ENCODE assay signal across 1 cellular context in genomic region chr18:66792466-66792865, GRCh38.
TF ChIP-seq lines count a peak whose summit lies in the region.

No MANE protein-coding gene starts in this region.

TF ChIP-seq in SK-N-SH, 30 proteins besides CTCF, POLR2A, EP300 and RAD21:
- TF ChIP-seq, protein P1, sequence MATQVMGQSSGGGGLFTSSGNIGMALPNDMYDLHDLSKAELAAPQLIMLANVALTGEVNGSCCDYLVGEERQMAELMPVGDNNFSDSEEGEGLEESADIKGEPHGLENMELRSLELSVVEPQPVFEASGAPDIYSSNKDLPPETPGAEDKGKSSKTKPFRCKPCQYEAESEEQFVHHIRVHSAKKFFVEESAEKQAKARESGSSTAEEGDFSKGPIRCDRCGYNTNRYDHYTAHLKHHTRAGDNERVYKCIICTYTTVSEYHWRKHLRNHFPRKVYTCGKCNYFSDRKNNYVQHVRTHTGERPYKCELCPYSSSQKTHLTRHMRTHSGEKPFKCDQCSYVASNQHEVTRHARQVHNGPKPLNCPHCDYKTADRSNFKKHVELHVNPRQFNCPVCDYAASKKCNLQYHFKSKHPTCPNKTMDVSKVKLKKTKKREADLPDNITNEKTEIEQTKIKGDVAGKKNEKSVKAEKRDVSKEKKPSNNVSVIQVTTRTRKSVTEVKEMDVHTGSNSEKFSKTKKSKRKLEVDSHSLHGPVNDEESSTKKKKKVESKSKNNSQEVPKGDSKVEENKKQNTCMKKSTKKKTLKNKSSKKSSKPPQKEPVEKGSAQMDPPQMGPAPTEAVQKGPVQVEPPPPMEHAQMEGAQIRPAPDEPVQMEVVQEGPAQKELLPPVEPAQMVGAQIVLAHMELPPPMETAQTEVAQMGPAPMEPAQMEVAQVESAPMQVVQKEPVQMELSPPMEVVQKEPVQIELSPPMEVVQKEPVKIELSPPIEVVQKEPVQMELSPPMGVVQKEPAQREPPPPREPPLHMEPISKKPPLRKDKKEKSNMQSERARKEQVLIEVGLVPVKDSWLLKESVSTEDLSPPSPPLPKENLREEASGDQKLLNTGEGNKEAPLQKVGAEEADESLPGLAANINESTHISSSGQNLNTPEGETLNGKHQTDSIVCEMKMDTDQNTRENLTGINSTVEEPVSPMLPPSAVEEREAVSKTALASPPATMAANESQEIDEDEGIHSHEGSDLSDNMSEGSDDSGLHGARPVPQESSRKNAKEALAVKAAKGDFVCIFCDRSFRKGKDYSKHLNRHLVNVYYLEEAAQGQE (IDR thresholded peaks at IDR 0.05; ENCODE audit: low read depth, low read length) = no peak
- TF ChIP-seq GATA2 (CRISPR knock-in tag; IDR thresholded peaks at IDR 0.05) (no peak), FOXJ3 (CRISPR knock-in tag; IDR thresholded peaks at IDR 0.05) (no peak), SIN3A (IDR thresholded peaks at IDR 0.05; ENCODE audit: borderline replicate concordance, low read depth, low read length) (no peak), FOSL2 (IDR thresholded peaks at IDR 0.05; ENCODE audit: borderline replicate concordance, low read depth) (no peak), GABPA (IDR thresholded peaks at IDR 0.05; ENCODE audit: low read depth) (no peak), TAF1 (IDR thresholded peaks at IDR 0.05; ENCODE audit: borderline replicate concordance, low read depth, low read length) (no peak), MXI1 (IDR thresholded peaks at IDR 0.05; ENCODE audit: low read depth, low read length) (no peak), RXRA (IDR thresholded peaks at IDR 0.05; ENCODE audit: borderline replicate concordance, low read depth) (no peak), EZH2phosphoT487 (IDR thresholded peaks at IDR 0.05; ENCODE audit: borderline replicate concordance, low read depth) (no peak), JUND (IDR thresholded peaks at IDR 0.05) (no peak), NRF1 (IDR thresholded peaks at IDR 0.05; ENCODE audit: low read depth, low read length) (no peak)
- TF ChIP-seq, protein P2, sequence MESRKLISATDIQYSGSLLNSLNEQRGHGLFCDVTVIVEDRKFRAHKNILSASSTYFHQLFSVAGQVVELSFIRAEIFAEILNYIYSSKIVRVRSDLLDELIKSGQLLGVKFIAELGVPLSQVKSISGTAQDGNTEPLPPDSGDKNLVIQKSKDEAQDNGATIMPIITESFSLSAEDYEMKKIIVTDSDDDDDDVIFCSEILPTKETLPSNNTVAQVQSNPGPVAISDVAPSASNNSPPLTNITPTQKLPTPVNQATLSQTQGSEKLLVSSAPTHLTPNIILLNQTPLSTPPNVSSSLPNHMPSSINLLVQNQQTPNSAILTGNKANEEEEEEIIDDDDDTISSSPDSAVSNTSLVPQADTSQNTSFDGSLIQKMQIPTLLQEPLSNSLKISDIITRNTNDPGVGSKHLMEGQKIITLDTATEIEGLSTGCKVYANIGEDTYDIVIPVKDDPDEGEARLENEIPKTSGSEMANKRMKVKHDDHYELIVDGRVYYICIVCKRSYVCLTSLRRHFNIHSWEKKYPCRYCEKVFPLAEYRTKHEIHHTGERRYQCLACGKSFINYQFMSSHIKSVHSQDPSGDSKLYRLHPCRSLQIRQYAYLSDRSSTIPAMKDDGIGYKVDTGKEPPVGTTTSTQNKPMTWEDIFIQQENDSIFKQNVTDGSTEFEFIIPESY (IDR thresholded peaks at IDR 0.05; ENCODE audit: borderline replicate concordance, low read depth) = no peak
